In genomic region chr12:95788637-95789036, GRCh38 we compare ENCODE assay signal across 12 cellular contexts. TPM values are rescaled to one million over a fixed set of nuclear protein-coding genes. Genes with fewer than 3 reads are reported as not detected.
DNase-seq lines count a peak whose midpoint lies in the region; ATAC-seq, FAIRE-seq and TF ChIP-seq lines count a peak whose summit lies in the region.
"Had no signal": no experiment of that assay in that cellular context is flagged by ENCODE, and none has a peak within 500 bp of the region (broad histone marks: within the 10 kb centered on the region; RNA-seq: fewer than 3 reads in every experiment).

No MANE protein-coding gene starts in this region.

- no peak overlapping the region for H2AFZ ChIP-seq in keratinocyte (ENCODE audit: control insufficient read depth, low read length)

- FAIRE-seq in keratinocyte (lab: Jason Lieb, UNC), result peak; percentile 84

- H3K9me1 ChIP-seq in keratinocyte (ENCODE audit: control insufficient read depth, extremely low read depth, insufficient read depth, low read length), result no peaks in the 10 kb centered on the region

- dilution Hi-C loops in keratinocyte (cut with MboI; ENCODE audit: extremely low pct_ligation_motif_present, low sequenced_read_pairs), result no loop called here

- H3K4me3 ChIP-seq in ascending aorta, result peak overlapping the region; percentile 89 to 96
- peak overlapping the region in 1 of 3 experiments; percentile 71 for H3K4me3 ChIP-seq in keratinocyte (ENCODE audit: control insufficient read depth in 2 of 3, extremely low read depth in 1 of 3, insufficient read depth in 2 of 3, low read depth in 1 of 3, low read length in 3 of 3)
- peak overlapping the region; percentile 88 for H3K4me3 ChIP-seq in thoracic aorta

- H4K20me1 ChIP-seq in keratinocyte (ENCODE audit: control insufficient read depth, extremely low read depth, insufficient read depth, low read length), result no peaks in the 10 kb centered on the region

- no peaks in the 10 kb centered on the region for H3K79me2 ChIP-seq in keratinocyte (ENCODE audit: control insufficient read depth, insufficient read depth, low read length)

- H3K4me1 ChIP-seq in ascending aorta (peaks cover 0 to 4% of the 10 kb centered on the region in 2 donors), keratinocyte (ENCODE audit: control insufficient read depth, extremely low read depth, insufficient read depth, low read length) (peaks cover 23% of the 10 kb centered on the region), thoracic aorta (ENCODE audit: control insufficient read depth in 1 of 2, low read depth in 2 of 2) (peaks cover 3 to 33% of the 10 kb centered on the region in 2 donors)
- H3K4me1 ChIP-seq: BE2C had no signal

- no peak overlapping the region for H3K9ac ChIP-seq in keratinocyte (ENCODE audit: control insufficient read depth, extremely low read depth, insufficient read depth, low read length)

- H3K4me3 Mint-ChIP-seq in activated T-cell treated with anti-CD3 and anti-CD28 coated beads, Interleukin-2, amount 50 U/mL, for 72 hours, result peak overlapping the region; percentile 24 to 59
- no peak overlapping the region for H3K4me3 Mint-ChIP-seq in activated T-cell treated with anti-CD3 and anti-CD28 coated beads, Interleukin-2, amount 50 U/mL, for 24 hours
- H3K4me3 Mint-ChIP-seq: stimulated activated naive CD8-positive, alpha-beta T cell treated with anti-CD3 and anti-CD28 coated beads, Interleukin-15, Interleukin-2, amounts not matched to agents 100 ng/mL and 50 ng/mL, for 24 hours had no signal

- no peak overlapping the region for H3K27ac ChIP-seq in ascending aorta
- H3K27ac ChIP-seq in keratinocyte (ENCODE audit: control insufficient read depth, insufficient read depth, low read length), result peak overlapping the region; percentile 4
- H3K27ac ChIP-seq in thoracic aorta, result peak overlapping the region in 1 of 2 donors; percentile 91

- H3K36me3 ChIP-seq in ascending aorta (peaks cover 0 to 5% of the 10 kb centered on the region in 2 donors), keratinocyte (ENCODE audit: control insufficient read depth in 2 of 2, extremely low read depth in 1 of 2, insufficient read depth in 2 of 2, low read length in 2 of 2) (no peaks in the 10 kb centered on the region), thoracic aorta (no peaks in the 10 kb centered on the region)
- H3K36me3 ChIP-seq: BE2C had no signal

- no peaks in the 10 kb centered on the region for H3K9me3 ChIP-seq in ascending aorta
- H3K9me3 ChIP-seq in keratinocyte (ENCODE audit: control insufficient read depth, low read depth, low read length), result no peaks in the 10 kb centered on the region
- no peaks in the 10 kb centered on the region for H3K9me3 ChIP-seq in thoracic aorta
- H3K9me3 ChIP-seq: BE2C had no signal

- no peak overlapping the region for H3K27ac Mint-ChIP-seq in activated T-cell treated with anti-CD3 and anti-CD28 coated beads, Interleukin-2, amount 50 U/mL, for 72 hours
- no peak overlapping the region for H3K27ac Mint-ChIP-seq in activated T-cell treated with anti-CD3 and anti-CD28 coated beads, Interleukin-2, amount 50 U/mL, for 24 hours
- H3K27ac Mint-ChIP-seq: stimulated activated naive CD8-positive, alpha-beta T cell treated with anti-CD3 and anti-CD28 coated beads, Interleukin-15, Interleukin-2, amounts not matched to agents 100 ng/mL and 50 ng/mL, for 24 hours had no signal

- peaks cover 14% of the 10 kb centered on the region for H3K4me1 Mint-ChIP-seq in activated T-cell treated with anti-CD3 and anti-CD28 coated beads, Interleukin-2, amount 50 U/mL, for 72 hours (ENCODE audit: low read depth)
- peaks cover 12% of the 10 kb centered on the region for H3K4me1 Mint-ChIP-seq in activated T-cell treated with anti-CD3 and anti-CD28 coated beads, Interleukin-2, amount 50 U/mL, for 24 hours (ENCODE audit: low read depth)

- H3K4me2 ChIP-seq in keratinocyte (ENCODE audit: control insufficient read depth, extremely low read depth, insufficient read depth, low read depth, low read length), result peak overlapping the region; percentile 93

- H3K27me3 Mint-ChIP-seq in activated T-cell treated with anti-CD3 and anti-CD28 coated beads, Interleukin-2, amount 50 U/mL, for 72 hours (ENCODE audit: low read depth), result peaks cover 74% of the 10 kb centered on the region
- H3K27me3 Mint-ChIP-seq in activated T-cell treated with anti-CD3 and anti-CD28 coated beads, Interleukin-2, amount 50 U/mL, for 24 hours, result peaks cover 78% of the 10 kb centered on the region

- intact Hi-C loops in ascending aorta (cut with DNase I), result no loop called here

- ATAC-seq in activated T-cell treated with anti-CD3 and anti-CD28 coated beads, Interleukin-2, amount 50 U/mL, for 72 hours (replicated peaks in 1 of 2), result no peak
- ATAC-seq in thoracic aorta (ENCODE audit: insufficient number of reproducible peaks, low FRiP score, low read depth) (no peak), HG02588 (IDR thresholded peaks at IDR 0.05; ENCODE audit: unreplicated experiment) (no peak)

- TF ChIP-seq CTCF in ascending aorta (IDR thresholded peaks at IDR 0.05) (no peak), keratinocyte (optimal IDR thresholded peaks at IDR 0.05 in 1 of 3, IDR thresholded peaks at IDR 0.05 in 1 of 3, conservative IDR thresholded peaks at IDR 0.05 in 1 of 3; ENCODE audit: extremely low read depth in 1 of 3, insufficient read depth in 2 of 3, low read length in 3 of 3) (no peak), thoracic aorta (IDR thresholded peaks at IDR 0.05) (no peak)

- no peaks in the 10 kb centered on the region for H3K9me3 Mint-ChIP-seq in activated T-cell treated with anti-CD3 and anti-CD28 coated beads, Interleukin-2, amount 50 U/mL, for 72 hours
- H3K9me3 Mint-ChIP-seq in activated T-cell treated with anti-CD3 and anti-CD28 coated beads, Interleukin-2, amount 50 U/mL, for 24 hours, result no peaks in the 10 kb centered on the region
- H3K9me3 Mint-ChIP-seq: stimulated activated naive CD8-positive, alpha-beta T cell treated with anti-CD3 and anti-CD28 coated beads, Interleukin-15, Interleukin-2, amounts not matched to agents 100 ng/mL and 50 ng/mL, for 24 hours had no signal

- H3K27me3 ChIP-seq in ascending aorta (no peaks in the 10 kb centered on the region), keratinocyte (ENCODE audit: control insufficient read depth, extremely low read depth, insufficient read depth, low read length) (no peaks in the 10 kb centered on the region), thoracic aorta (replicated peaks; ENCODE audit: insufficient read depth) (no peaks in the 10 kb centered on the region)

- no peaks in the 10 kb centered on the region for H3K36me3 Mint-ChIP-seq in activated T-cell treated with anti-CD3 and anti-CD28 coated beads, Interleukin-2, amount 50 U/mL, for 72 hours (ENCODE audit: insufficient read depth in 2 of 2)
- no peaks in the 10 kb centered on the region for H3K36me3 Mint-ChIP-seq in activated T-cell treated with anti-CD3 and anti-CD28 coated beads, Interleukin-2, amount 50 U/mL, for 24 hours (ENCODE audit: low read depth)

- DNase-seq in activated T-cell treated with anti-CD3 and anti-CD28 coated beads, Interleukin-2, amount 50 U/mL, for 72 hours, result no peak
- DNase-seq in activated T-cell treated with anti-CD3 and anti-CD28 coated beads, Interleukin-2, amount 50 U/mL, for 24 hours, result no peak
- DNase-seq in ascending aorta (ENCODE audit: low spot score in 2 of 2) (no peak), keratinocyte (ENCODE audit: low read depth, low spot score) (no peak), thoracic aorta (ENCODE audit: low spot score) (no peak), HK-2 (ENCODE audit: unreplicated experiment) (no peak), D341Med (ENCODE audit: low spot score) (no peak)
- DNase-seq: BE2C, foreskin melanocyte, RPMI8226 had no signal

RNA-seq across cellular contexts. Expression of gene NTN4, which starts 1.9 kb away (rescaled TPM):
- under 1 TPM; 0.26 to 0.69 TPM for total RNA-seq in activated T-cell treated with anti-CD3 and anti-CD28 coated beads, Interleukin-2, amount 50 U/mL, for 72 hours
- total RNA-seq in ascending aorta (63.9 TPM), thoracic aorta (10 to 100 TPM; 72.3 to 79.2 TPM)
- 8.3 to 19.5 TPM (median 11.1 TPM) in 3 replicates for polyA plus RNA-seq in keratinocyte
- 8.9 TPM for polyA plus RNA-seq in keratinocyte (2011; ENCODE audit: low read depth)
- 6.5 and 11.0 TPM in 2 replicates for polyA plus RNA-seq in keratinocyte (2011; cell fraction: cytosol; rRNA removed)
- 30.2 and 34.8 TPM in 2 replicates for polyA plus RNA-seq in keratinocyte (2011; cell fraction: nucleus; rRNA removed)
- polyA plus RNA-seq in keratinocyte (2012; ENCODE audit: low replicate concordance), result 7.4 and 11.4 TPM in 2 replicates
- polyA minus RNA-seq in keratinocyte, result 15.6 to 44.6 TPM (median 18.6 TPM) in 3 replicates
- 7.1 TPM for polyA minus RNA-seq in keratinocyte (2011; cell fraction: cytosol; rRNA and poly(A)+ RNA removed)
- 41.9 and 51.6 TPM in 2 replicates for polyA minus RNA-seq in keratinocyte (2011; cell fraction: nucleus; rRNA and poly(A)+ RNA removed)

Comparison
In these comparisons a context has a peak if more than half of its experiments do, and no peak if none do; other contexts are left out.
1. RNA of gene NTN4, which starts 1.9 kb away (total RNA-seq): 72.3 to 79.2 TPM in thoracic aorta and 63.9 TPM in ascending aorta (single experiment); 0.26 to 0.69 TPM in activated T-cell treated with anti-CD3 and anti-CD28 coated beads, Interleukin-2, amount 50 U/mL, for 72 hours; every median in the first group is over 10 times any median in the second.